ENCODE assay signal across 31 cellular contexts in the genomic region with DNA sequence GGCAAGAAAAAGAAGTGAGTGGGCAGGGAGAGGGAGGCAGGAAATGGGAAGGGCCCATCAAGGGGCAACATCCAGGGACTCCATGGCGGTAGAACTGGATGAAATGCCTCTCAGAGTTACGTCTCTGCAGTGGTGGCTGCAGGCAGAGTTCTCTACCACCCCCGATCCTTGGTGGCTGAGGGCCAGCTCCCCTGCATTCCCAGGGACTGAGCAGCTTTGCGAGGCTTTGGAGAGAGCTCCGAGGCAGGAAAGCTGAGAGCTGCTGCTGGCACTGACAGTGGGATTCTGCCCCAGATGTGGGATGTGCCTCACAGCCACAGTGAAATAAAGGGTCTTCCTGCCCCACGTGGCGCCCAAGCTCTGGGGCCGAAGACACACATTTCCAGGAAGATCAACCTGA.
A peak's percentile ranks its signal among the peaks of the same experiment; 100 is the strongest.
DNase-seq lines count a peak whose midpoint lies in the region; ATAC-seq and TF ChIP-seq lines count a peak whose summit lies in the region.
"Had no signal": no experiment of that assay in that cellular context is flagged by ENCODE, and none has a peak within 500 bp of the region (broad histone marks: within the 10 kb centered on the region; RNA-seq: fewer than 3 reads in every experiment).

No MANE protein-coding gene starts in this region.

- no peak overlapping the region for H3K56ac ChIP-seq in H9 (ENCODE audit: insufficient read length, low read depth, low read length)

- no peak overlapping the region for H4K91ac ChIP-seq in H9 (ENCODE audit: insufficient read length, low read depth, low read length)

- no peak overlapping the region for H3K9ac ChIP-seq in smooth muscle cell (ENCODE audit: low read depth)
- H3K9ac ChIP-seq in H9 (ENCODE audit: extremely low read depth, insufficient read length, low read length), result no peak overlapping the region

- H3K4me2 ChIP-seq in smooth muscle cell, result peak overlapping the region; percentile 49
- H3K4me2 ChIP-seq in H9 (ENCODE audit: insufficient read depth, insufficient read length, low read length), result no peak overlapping the region
- H3K4me2 ChIP-seq: GM23338 had no signal

- no peaks in the 10 kb centered on the region for H3K23me2 ChIP-seq in H9 (ENCODE audit: insufficient read length, low read depth, low read length, poor library complexity, severe bottlenecking)

- H3K9me3 ChIP-seq in smooth muscle cell (replicated peaks; ENCODE audit: low read depth) (no peaks in the 10 kb centered on the region), H9 (ENCODE audit: control insufficient read depth, low read depth, low read length) (no peaks in the 10 kb centered on the region)
- H3K9me3 ChIP-seq: gastroesophageal sphincter, lower lobe of right lung, pancreas, right atrium auricular region, tibial nerve had no signal

- TF ChIP-seq CTCF in smooth muscle cell (IDR thresholded peaks at IDR 0.05; ENCODE audit: borderline replicate concordance, insufficient read depth, poor library complexity, severe bottlenecking), result no peak
- no peak for TF ChIP-seq CTCF in H9 (conservative IDR thresholded peaks at IDR 0.05)

- H3K27me3 ChIP-seq in smooth muscle cell (ENCODE audit: low read depth) (no peaks in the 10 kb centered on the region), H9 (ENCODE audit: insufficient read depth, low read length) (no peaks in the 10 kb centered on the region)
- H3K27me3 ChIP-seq: gastroesophageal sphincter, pancreas, right atrium auricular region, stomach, tibial nerve had no signal

- H3K36me3 Mint-ChIP-seq in activated naive CD8-positive, alpha-beta T cell treated with anti-CD3 and anti-CD28 coated beads, Interleukin-2, amount 50 U/mL, for 24 hours (ENCODE audit: low read depth), result no peaks in the 10 kb centered on the region
- no peaks in the 10 kb centered on the region for H3K36me3 Mint-ChIP-seq in H9 (ENCODE audit: insufficient read depth in 1 of 3, low read depth in 3 of 3)
- H3K36me3 Mint-ChIP-seq: activated CD4-positive, alpha-beta memory T cell treated with anti-CD3 and anti-CD28 coated beads for 36 hours; brain; CD4-positive, alpha-beta memory T cell had no signal

- no peak overlapping the region for H2BK15ac ChIP-seq in H9 (ENCODE audit: low read depth, low read length)

- H4K20me1 ChIP-seq in smooth muscle cell (ENCODE audit: low read depth), result no peaks in the 10 kb centered on the region
- no peaks in the 10 kb centered on the region for H4K20me1 ChIP-seq in H9 (ENCODE audit: control insufficient read depth, insufficient read depth, insufficient read length)

- H2AFZ ChIP-seq in smooth muscle cell (ENCODE audit: low read depth) (no peak overlapping the region), H9 (ENCODE audit: low read length) (no peak overlapping the region)
- H2AFZ ChIP-seq: GM23338 had no signal

- peaks cover 9% of the 10 kb centered on the region for H3K9me3 Mint-ChIP-seq in activated naive CD8-positive, alpha-beta T cell treated with anti-CD3 and anti-CD28 coated beads, Interleukin-2, amount 50 U/mL, for 24 hours
- no peaks in the 10 kb centered on the region for H3K9me3 Mint-ChIP-seq in H9

- no peak overlapping the region for H4K8ac ChIP-seq in H9 (replicated peaks; ENCODE audit: insufficient read length, low read depth, low read length)

- H3T11ph ChIP-seq in H9 (ENCODE audit: low read length), result no peak overlapping the region

- no peaks in the 10 kb centered on the region for H3K79me1 ChIP-seq in H9 (ENCODE audit: insufficient read depth, low read depth, low read length, poor library complexity, severe bottlenecking)

- H2BK120ac ChIP-seq in H9 (ENCODE audit: low read depth, low read length, poor library complexity, severe bottlenecking), result no peak overlapping the region

- H3K27me3 Mint-ChIP-seq in activated naive CD8-positive, alpha-beta T cell treated with anti-CD3 and anti-CD28 coated beads, Interleukin-2, amount 50 U/mL, for 24 hours, result no peaks in the 10 kb centered on the region
- H3K27me3 Mint-ChIP-seq in H9 (ENCODE audit: low read depth), result peaks cover 3% of the 10 kb centered on the region
- H3K27me3 Mint-ChIP-seq: activated CD4-positive, alpha-beta memory T cell treated with anti-CD3 and anti-CD28 coated beads for 36 hours; CD4-positive, alpha-beta memory T cell had no signal

- 43% methylated on average over 8 of the region's 8 CpGs for WGBS in smooth muscle cell (ENCODE audit: low lambda C conversion rate)
- WGBS in H9 (ENCODE audit: extremely low coverage, insufficient read length, low lambda C conversion rate), result no CpG with 5 or more reads among the region's 8 CpGs

- H2BK12ac ChIP-seq in H9 (ENCODE audit: insufficient read length, low read depth, low read length), result no peak overlapping the region

- intact Hi-C loops in left cardiac atrium (cut with DNase I) (no loop called here), cardiac septum (cut with DNase I) (no loop called here)

- H3K4me1 Mint-ChIP-seq in activated naive CD8-positive, alpha-beta T cell treated with anti-CD3 and anti-CD28 coated beads, Interleukin-2, amount 50 U/mL, for 24 hours, result peaks cover 9% of the 10 kb centered on the region
- H3K4me1 Mint-ChIP-seq in H9, result peaks cover 5 to 6% of the 10 kb centered on the region in 2 experiments
- H3K4me1 Mint-ChIP-seq: CD4-positive, alpha-beta memory T cell had no signal

- H3K27ac ChIP-seq in smooth muscle cell (ENCODE audit: low read depth) (no peak overlapping the region), H9 (ENCODE audit: insufficient read length, low read depth, low read length) (no peak overlapping the region)
- H3K27ac ChIP-seq: gastroesophageal sphincter, HL-60, lower lobe of right lung, pancreas, right atrium auricular region, stomach, tibial nerve had no signal

- no peak overlapping the region for H3K27ac Mint-ChIP-seq in activated naive CD8-positive, alpha-beta T cell treated with anti-CD3 and anti-CD28 coated beads, Interleukin-2, amount 50 U/mL, for 24 hours
- no peak overlapping the region for H3K27ac Mint-ChIP-seq in H9
- H3K27ac Mint-ChIP-seq: activated CD4-positive, alpha-beta memory T cell treated with anti-CD3 and anti-CD28 coated beads for 36 hours; brain; CD4-positive, alpha-beta memory T cell; GM23338 had no signal

- no peak overlapping the region for H3K4me3 Mint-ChIP-seq in activated naive CD8-positive, alpha-beta T cell treated with anti-CD3 and anti-CD28 coated beads, Interleukin-2, amount 50 U/mL, for 24 hours
- H3K4me3 Mint-ChIP-seq in H9, result no peak overlapping the region
- H3K4me3 Mint-ChIP-seq: activated CD4-positive, alpha-beta memory T cell treated with anti-CD3 and anti-CD28 coated beads for 36 hours; brain; CD4-positive, alpha-beta memory T cell; GM23338 had no signal

- no peak overlapping the region for H3K4me3 ChIP-seq in smooth muscle cell
- H3K4me3 ChIP-seq: gastroesophageal sphincter, GM23338, lower lobe of right lung, pancreas, right atrium auricular region, stomach, tibial nerve had no signal

- no peak overlapping the region for H2BK5ac ChIP-seq in H9 (ENCODE audit: insufficient read length, low read length)

- H3K23ac ChIP-seq in H9 (ENCODE audit: insufficient read length, low read depth, low read length), result no peak overlapping the region

- H3K79me2 ChIP-seq in smooth muscle cell (ENCODE audit: low read depth) (no peaks in the 10 kb centered on the region), H9 (ENCODE audit: insufficient read depth, low read length) (no peaks in the 10 kb centered on the region)

- no peak overlapping the region for H4K5ac ChIP-seq in H9 (ENCODE audit: insufficient read length, low read depth, low read length)

- peak in 1 of 2 donors; percentile 37 for ATAC-seq in left cardiac atrium
- no peak for ATAC-seq in activated naive CD8-positive, alpha-beta T cell treated with anti-CD3 and anti-CD28 coated beads, Interleukin-2, amount 50 U/mL, for 24 hours
- ATAC-seq: gastroesophageal sphincter, GM23338, lower lobe of right lung, Panc1, pancreas had no signal

- H3K36me3 ChIP-seq in smooth muscle cell (ENCODE audit: low read depth), result no peaks in the 10 kb centered on the region
- H3K36me3 ChIP-seq: gastroesophageal sphincter, lower lobe of right lung, pancreas, right atrium auricular region, stomach, tibial nerve had no signal

- no peak overlapping the region for H3K18ac ChIP-seq in H9 (ENCODE audit: insufficient read length, low read depth, low read length)

- peaks cover 10% of the 10 kb centered on the region for H3F3A ChIP-seq in smooth muscle cell (ENCODE audit: low read depth)

- H2AK5ac ChIP-seq in H9 (ENCODE audit: insufficient read length, low read length), result no peak overlapping the region

- H3K4me1 ChIP-seq in smooth muscle cell (ENCODE audit: low read depth) (peaks cover 19% of the 10 kb centered on the region), H9 (ENCODE audit: insufficient read depth, low read length) (no peaks in the 10 kb centered on the region; the same call in 1 of the 2 replicates)
- H3K4me1 ChIP-seq: pancreas, right atrium auricular region had no signal

- DNase-seq in left cardiac atrium (peak; percentile 26), cardiac septum (ENCODE audit: low spot score) (no peak), islet precursor cell (peak; percentile 50), smooth muscle cell (lab: John Stamatoyannopoulos, UW; ENCODE audit: unreplicated experiment) (no peak), COLO668 (lab: John Stamatoyannopoulos, UW; ENCODE audit: unreplicated experiment) (no peak), H9 (no peak)
- no peak for DNase-seq in activated naive CD8-positive, alpha-beta T cell treated with anti-CD3 and anti-CD28 coated beads, Interleukin-2, amount 50 U/mL, for 24 hours
- no peak for DNase-seq in effector CD4-positive, alpha-beta T cell
- DNase-seq: activated CD4-positive, alpha-beta memory T cell treated with anti-CD3 and anti-CD28 coated beads for 36 hours; activated CD4-positive, CD25-positive, alpha-beta regulatory T cell treated with anti-CD3 and anti-CD28 coated beads, Interleukin-2, amount 50 U/mL, for 72 hours; activated naive CD4-positive, alpha-beta T cell; AML-193; CD4-positive, alpha-beta memory T cell; KBM-7; kidney glomerular epithelial cell; lower lobe of right lung; NCI-H2029; NCI-H2227 treated with DMSO at 0.1 percent for 48 hours; NCI-H748 treated with DMSO at 0.1 percent for 48 hours; pancreas; SHP77; stimulated activated CD4-positive, alpha-beta T cell treated with anti-CD3 and anti-CD28 coated beads, Interleukin-12 subunit alpha, Interleukin-12 subunit beta, amount 100 ng/mL, for 4 hours; stimulated activated CD4-positive, alpha-beta T cell treated with anti-CD3 and anti-CD28 coated beads, Interleukin-2, amount 100 ng/mL, for 48 hours; stomach had no signal

- no peak overlapping the region for H2BK20ac ChIP-seq in H9 (ENCODE audit: low read depth, low read length, poor library complexity, severe bottlenecking)

- H3K4ac ChIP-seq in H9 (ENCODE audit: low read depth, low read length), result no peak overlapping the region

- no peak overlapping the region for H3K14ac ChIP-seq in H9 (ENCODE audit: insufficient read depth, low read length)

Comparison
In these comparisons a context has a peak if more than half of its experiments do, and no peak if none do; other contexts are left out.
1. DNase-seq: peak in left cardiac atrium (single experiment) and islet precursor cell (single experiment); none in cardiac septum (single experiment), smooth muscle cell (single experiment), COLO668 (single experiment), activated naive CD8-positive, alpha-beta T cell treated with anti-CD3 and anti-CD28 coated beads, Interleukin-2, amount 50 U/mL, for 24 hours (single experiment), effector CD4-positive, alpha-beta T cell (single experiment) and H9 (single experiment).